28 cellular contexts compared by ENCODE assay signal in the genomic region with DNA sequence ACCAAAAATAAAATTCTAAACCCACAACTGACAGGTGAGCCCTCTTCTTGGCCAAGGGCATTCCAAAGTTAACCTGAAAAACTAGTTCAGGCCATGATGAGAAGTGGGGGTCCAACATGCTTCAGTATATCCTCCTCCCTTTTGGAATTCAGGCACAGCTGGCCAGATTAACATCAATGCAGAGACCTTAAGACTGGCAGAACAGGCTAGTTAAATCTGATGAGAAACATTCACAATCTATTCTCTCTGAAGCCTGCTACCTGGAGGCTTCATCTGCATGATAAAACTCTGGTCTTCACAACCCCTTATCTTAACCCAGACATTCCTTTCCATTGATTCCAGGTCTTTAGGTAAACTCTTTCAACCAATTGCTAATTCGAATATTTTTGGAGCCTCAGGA. TPM values are rescaled to one million over a fixed set of nuclear protein-coding genes. Genes with fewer than 3 reads are reported as not detected.
DNase-seq lines count a peak whose midpoint lies in the region; ATAC-seq and TF ChIP-seq lines count a peak whose summit lies in the region.
"Had no signal": no experiment of that assay in that cellular context is flagged by ENCODE, and none has a peak within 500 bp of the region (broad histone marks: within the 10 kb centered on the region; RNA-seq: fewer than 3 reads in every experiment).

No MANE protein-coding gene starts in this region.

- no peak overlapping the region for H3K4ac ChIP-seq in H9 (ENCODE audit: low read depth, low read length)
- H3K4ac ChIP-seq in mesendoderm (ENCODE audit: low read depth, low read length): no peak overlapping the region

- peaks cover 6 to 36% (median 20%) of the 10 kb centered on the region in 3 experiments; a peak in 6 of 7 replicates for H3K36me3 Mint-ChIP-seq in H9 (ENCODE audit: insufficient read depth in 1 of 3, low read depth in 3 of 3)

- H3K27me3 Mint-ChIP-seq in H9 (ENCODE audit: low read depth): peaks cover under 1% of the 10 kb centered on the region; the same call in 1 of the 2 replicates

- no peak overlapping the region for H3K18ac ChIP-seq in H9 (ENCODE audit: insufficient read length, low read depth, low read length)
- no peak overlapping the region for H3K18ac ChIP-seq in mesendoderm (ENCODE audit: low read length)

- H4K20me1 ChIP-seq in H9 (ENCODE audit: control insufficient read depth, insufficient read depth, insufficient read length): no peaks in the 10 kb centered on the region
- H4K20me1 ChIP-seq: BLaER1 treated with 17β-estradiol and CSF1 and Interleukin-3, amounts not matched to agents 10 nM and 100 nM had no signal

- intact Hi-C loops in Right ventricle myocardium superior (cut with DNase I): no loop called here

- H2BK15ac ChIP-seq in H9 (ENCODE audit: low read depth, low read length) (no peak overlapping the region), mesendoderm (replicated peaks; ENCODE audit: low read depth) (no peak overlapping the region)

- H3K27me3 ChIP-seq in H9 (ENCODE audit: insufficient read depth, low read length) (no peaks in the 10 kb centered on the region), NT2/D1 (ENCODE audit: insufficient read depth, insufficient read length) (no peaks in the 10 kb centered on the region), mesendoderm (ENCODE audit: insufficient read depth, low read length, poor library complexity) (no peaks in the 10 kb centered on the region)
- H3K27me3 ChIP-seq: BLaER1 treated with 17β-estradiol and CSF1 and Interleukin-3, amounts not matched to agents 10 nM and 100 nM; Peyer's patch had no signal

- H2BK120ac ChIP-seq in H9 (ENCODE audit: low read depth, low read length, poor library complexity, severe bottlenecking) (no peak overlapping the region), mesendoderm (ENCODE audit: low read depth, low read length) (peak overlapping the region; percentile 10)

- H3K9ac ChIP-seq in H9 (ENCODE audit: extremely low read depth, insufficient read length, low read length) (no peak overlapping the region), NT2/D1 (ENCODE audit: insufficient read length, low read depth) (no peak overlapping the region), mesendoderm (ENCODE audit: low read length) (no peak overlapping the region)
- H3K9ac ChIP-seq: BLaER1 treated with 17β-estradiol and CSF1 and Interleukin-3, amounts not matched to agents 10 nM and 100 nM; SK-N-SH had no signal

- H2BK12ac ChIP-seq in H9 (ENCODE audit: insufficient read length, low read depth, low read length): no peak overlapping the region

- no peaks in the 10 kb centered on the region for H3K23me2 ChIP-seq in H9 (ENCODE audit: insufficient read length, low read depth, low read length, poor library complexity, severe bottlenecking)

- H3K4me1 ChIP-seq in H9 (ENCODE audit: insufficient read depth, low read length) (no peaks in the 10 kb centered on the region; the same call in 1 of the 2 replicates), NT2/D1 (ENCODE audit: insufficient read depth, insufficient read length) (no peaks in the 10 kb centered on the region), mesendoderm (ENCODE audit: control insufficient read depth, low read depth, low read length) (peaks cover 3% of the 10 kb centered on the region)
- H3K4me1 ChIP-seq: A549; BLaER1 treated with 17β-estradiol and CSF1 and Interleukin-3, amounts not matched to agents 10 nM and 100 nM; Peyer's patch had no signal

- H3K79me2 ChIP-seq in H9 (ENCODE audit: insufficient read depth, low read length) (no peaks in the 10 kb centered on the region), mesendoderm (ENCODE audit: control insufficient read depth, insufficient read depth, low read length) (no peaks in the 10 kb centered on the region)

- H3K9me3 Mint-ChIP-seq in H9: peaks cover 35 to 36% of the 10 kb centered on the region in 2 experiments

- H3K9me3 ChIP-seq in H9 (ENCODE audit: control insufficient read depth, low read depth, low read length) (no peaks in the 10 kb centered on the region), NT2/D1 (ENCODE audit: insufficient read depth, low read length) (peaks cover 36% of the 10 kb centered on the region)
- H3K9me3 ChIP-seq: A549, Peyer's patch, SK-N-SH had no signal

- H2BK5ac ChIP-seq in H9 (ENCODE audit: insufficient read length, low read length) (no peak overlapping the region), mesendoderm (ENCODE audit: low read length) (peak overlapping the region; percentile 92)

- no peak overlapping the region for H4K5ac ChIP-seq in H9 (ENCODE audit: insufficient read length, low read depth, low read length)
- no peak overlapping the region for H4K5ac ChIP-seq in mesendoderm (ENCODE audit: low read length)

- H3K36me3 ChIP-seq in NT2/D1 (ENCODE audit: insufficient read depth, insufficient read length, low read length): no peaks in the 10 kb centered on the region
- no peaks in the 10 kb centered on the region for H3K36me3 ChIP-seq in mesendoderm (ENCODE audit: control insufficient read depth, insufficient read depth, low read length)
- H3K36me3 ChIP-seq: BLaER1 treated with 17β-estradiol and CSF1 and Interleukin-3, amounts not matched to agents 10 nM and 100 nM; Peyer's patch had no signal

- no peak overlapping the region for H3K14ac ChIP-seq in H9 (ENCODE audit: insufficient read depth, low read length)

- DNase-seq in H9 (peak; percentile 72), NT2/D1 (ENCODE audit: low read depth, low spot score) (peak; percentile 89), iPS DF 19.7 (ENCODE audit: low read depth, low spot score) (peak; percentile 85), mesendoderm (peak; percentile 88), COLO829 (ENCODE audit: low spot score) (no peak), Right ventricle myocardium superior (no peak), CD1c-positive myeloid dendritic cell (ENCODE audit: extremely low spot score) (no peak), NCI-H1694 treated with DMSO at 0.1 percent for 48 hours (lab: John Stamatoyannopoulos, UW) (no peak)
- DNase-seq: AML-193; CD4-positive, alpha-beta memory T cell; DND-41; KBM-7; MV-4-11; NCI-H1105 treated with DMSO at 0.1 percent for 48 hours; NCI-H146; NCI-H2029; NCI-H446; NCI-H526; OCI-M1; Peyer's patch; SK-N-SH; SW 1271 had no signal

- H3K4me1 Mint-ChIP-seq in H9: peaks cover 6 to 30% of the 10 kb centered on the region in 2 experiments
- H3K4me1 Mint-ChIP-seq: CD4-positive, alpha-beta memory T cell had no signal

- H3K79me1 ChIP-seq in H9 (ENCODE audit: insufficient read depth, low read depth, low read length, poor library complexity, severe bottlenecking): no peaks in the 10 kb centered on the region
- H3K79me1 ChIP-seq in mesendoderm (ENCODE audit: low read length): no peaks in the 10 kb centered on the region

- H4K91ac ChIP-seq in H9 (ENCODE audit: insufficient read length, low read depth, low read length): no peak overlapping the region

- H3K23ac ChIP-seq in H9 (ENCODE audit: insufficient read length, low read depth, low read length) (no peak overlapping the region), mesendoderm (ENCODE audit: low read length) (no peak overlapping the region)

- no peak overlapping the region for H3T11ph ChIP-seq in H9 (ENCODE audit: low read length)

- H3K4me3 ChIP-seq in NT2/D1 (ENCODE audit: insufficient read length, low read depth): no peak overlapping the region
- H3K4me3 ChIP-seq in mesendoderm (ENCODE audit: low read length): no peak overlapping the region
- H3K4me3 ChIP-seq: A549; BLaER1 treated with 17β-estradiol and CSF1 and Interleukin-3, amounts not matched to agents 10 nM and 100 nM; Peyer's patch had no signal

- H3K4me2 ChIP-seq in H9 (ENCODE audit: insufficient read depth, insufficient read length, low read length): peak overlapping the region; percentile 29
- no peak overlapping the region for H3K4me2 ChIP-seq in mesendoderm (ENCODE audit: low read length)
- H3K4me2 ChIP-seq: A549; BLaER1 treated with 17β-estradiol and CSF1 and Interleukin-3, amounts not matched to agents 10 nM and 100 nM; SK-N-SH had no signal

- TF ChIP-seq CTCF in H9 (conservative IDR thresholded peaks at IDR 0.05): no peak

- H2AFZ ChIP-seq in H9 (ENCODE audit: low read length): no peak overlapping the region

- H2AK5ac ChIP-seq in H9 (ENCODE audit: insufficient read length, low read length) (no peak overlapping the region), mesendoderm (ENCODE audit: low read length) (no peak overlapping the region)

- no CpG with 5 or more reads among the region's 1 CpG for WGBS in H9 (ENCODE audit: extremely low coverage, insufficient read length, low lambda C conversion rate)
- WGBS in mesendoderm (ENCODE audit: extremely low coverage, insufficient coverage, low lambda C conversion rate): no CpG with 5 or more reads among the region's 1 CpG

- H3K56ac ChIP-seq in H9 (ENCODE audit: insufficient read length, low read depth, low read length): no peak overlapping the region
- peak overlapping the region; percentile 64 for H3K56ac ChIP-seq in mesendoderm (ENCODE audit: low read length)

- peak overlapping the region; percentile 16 to 63; a peak in 4 of 5 replicates for H3K4me3 Mint-ChIP-seq in H9
- H3K4me3 Mint-ChIP-seq: CD4-positive, alpha-beta memory T cell; T-helper 1 cell treated with Interleukin-12 subunit alpha and Interleukin-12 subunit beta and Interleukin-4 antibody, amounts not matched to agents 30 μg/mL and 1 μg/mL, for 36 hours had no signal

- H3K27ac Mint-ChIP-seq in H9: peak overlapping the region in 1 of 3 experiments; percentile 99; a peak in 5 of 7 replicates
- H3K27ac Mint-ChIP-seq: CD4-positive, alpha-beta memory T cell; T-helper 1 cell treated with Interleukin-12 subunit alpha and Interleukin-12 subunit beta and Interleukin-4 antibody, amounts not matched to agents 30 μg/mL and 1 μg/mL, for 36 hours had no signal

- no peak for ATAC-seq in Right ventricle myocardium superior (ENCODE audit: poor library complexity)
- ATAC-seq: A549 had no signal

- H4K8ac ChIP-seq in H9 (replicated peaks; ENCODE audit: insufficient read length, low read depth, low read length): no peak overlapping the region
- H4K8ac ChIP-seq in mesendoderm (ENCODE audit: low read depth, low read length): no peak overlapping the region

- H2BK20ac ChIP-seq in H9 (ENCODE audit: low read depth, low read length, poor library complexity, severe bottlenecking): no peak overlapping the region

- H3K27ac ChIP-seq in H9 (ENCODE audit: insufficient read length, low read depth, low read length) (peak overlapping the region; percentile 69), mesendoderm (ENCODE audit: low read depth, low read length) (peak overlapping the region; percentile 91)
- H3K27ac ChIP-seq: A549; BLaER1 treated with 17β-estradiol and CSF1 and Interleukin-3, amounts not matched to agents 10 nM and 100 nM; Peyer's patch had no signal

RNA-seq across cellular contexts. Expression of gene ZBTB8B, which starts 26.7 kb away (rescaled TPM):
- total RNA-seq in H9 (2021): 1.6 and 1.9 TPM in 2 replicates
- polyA plus RNA-seq in mesendoderm (2013, experiment 1 of 2): 0.59 TPM
- polyA plus RNA-seq in mesendoderm (2013, experiment 2 of 2): 0.59 TPM
- not detected for total RNA-seq in Right ventricle myocardium superior
- total RNA-seq: CD4-positive, alpha-beta memory T cell; HT-29; LHCN-M2; MCF 10A had no signal
- polyA plus RNA-seq: CD4-positive, alpha-beta memory T cell had no signal

RNA-seq across cellular contexts. Expression of gene BSDC1, which starts 43.9 kb away (rescaled TPM):
- total RNA-seq in H9 (2021) (50.7 and 52.6 TPM in 2 replicates), Right ventricle myocardium superior (43.7 TPM)
- polyA plus RNA-seq in mesendoderm (2013, experiment 1 of 2): 27.3 TPM
- polyA plus RNA-seq in mesendoderm (2013, experiment 2 of 2): 27.9 TPM

Comparison
In these comparisons a context has a peak if more than half of its experiments do, and no peak if none do; other contexts are left out.
1. DNase-seq: peak in H9 (single experiment), NT2/D1 (single experiment), iPS DF 19.7 (single experiment) and mesendoderm (single experiment); none in COLO829 (single experiment), Right ventricle myocardium superior (single experiment), CD1c-positive myeloid dendritic cell (single experiment) and NCI-H1694 treated with DMSO at 0.1 percent for 48 hours (single experiment).